2 cellular contexts compared by ENCODE assay signal in genomic region chr2:48941908-48942307, GRCh38.
TF ChIP-seq lines count a peak whose summit lies in the region.

No MANE protein-coding gene starts in this region.

TF ChIP-seq in GM23338, 12 proteins besides CTCF, POLR2A, EP300 and RAD21 (continued from another document):
- no peak for TF ChIP-seq ZNF462 (CRISPR knock-in tag; IDR thresholded peaks at IDR 0.05)
- TF ChIP-seq JUNB (IDR thresholded peaks at IDR 0.05; ENCODE audit: unreplicated experiment), result no peak

TF ChIP-seq in K562, 482 proteins besides CTCF, POLR2A, EP300 and RAD21 (continued from another document):
- TF ChIP-seq MAFF (IDR thresholded peaks at IDR 0.05; ENCODE audit: low read length) (peak; percentile 50), POLR2B (IDR thresholded peaks at IDR 0.05; ENCODE audit: low read depth, partially characterized antibody) (no peak), ZC3H8 (IDR thresholded peaks at IDR 0.05) (no peak), SREBF1 (IDR thresholded peaks at IDR 0.05; ENCODE audit: borderline replicate concordance, low read depth, low read length) (no peak), MAFG (tag; conservative IDR thresholded peaks at IDR 0.05) (peak; percentile 63), PHF21A (IDR thresholded peaks at IDR 0.05; ENCODE audit: borderline replicate concordance, low read depth) (no peak), KLF6 (CRISPR knock-in tag; IDR thresholded peaks at IDR 0.05; ENCODE audit: borderline replicate concordance) (no peak), ZNF384 (IDR thresholded peaks at IDR 0.05; ENCODE audit: low read depth, low read length) (no peak), SIRT6 (IDR thresholded peaks at IDR 0.05; ENCODE audit: low read depth, low read length) (no peak), TCFL5 (CRISPR knock-in tag; conservative IDR thresholded peaks at IDR 0.05) (no peak), SMARCA5 (IDR thresholded peaks at IDR 0.05) (no peak), ILK (tag; IDR thresholded peaks at IDR 0.05; ENCODE audit: borderline replicate concordance, low read depth) (no peak), ZNF583 (CRISPR knock-in tag; IDR thresholded peaks at IDR 0.05) (no peak), YY1 (IDR thresholded peaks at IDR 0.05; ENCODE audit: borderline replicate concordance in 1 of 3, control insufficient read depth in 1 of 3, extremely low read depth in 1 of 3, insufficient read depth in 3 of 3, insufficient read length in 1 of 3, insufficient replicate concordance in 2 of 3, low read depth in 1 of 3, low read length in 2 of 3) (no peak), ZNF316 (IDR thresholded peaks at IDR 0.05) (peak; percentile 66; the same call in 1 of the 2 replicates), THRAP3 (IDR thresholded peaks at IDR 0.05; ENCODE audit: borderline replicate concordance) (no peak), SRSF3 (IDR thresholded peaks at IDR 0.05; ENCODE audit: insufficient read depth, low read length) (no peak), THRA (IDR thresholded peaks at IDR 0.05) (no peak), FIP1L1 (IDR thresholded peaks at IDR 0.05; ENCODE audit: low read depth, low read length, poor library complexity, severe bottlenecking) (no peak), TSHZ1 (CRISPR knock-in tag; IDR thresholded peaks at IDR 0.05) (no peak), FOS (IDR thresholded peaks at IDR 0.05; ENCODE audit: extremely low read depth, insufficient read length) (no peak), MAFK (IDR thresholded peaks at IDR 0.05; ENCODE audit: low read length) (peak; percentile 36; the same call in 1 of the 2 replicates), SMAD3 (CRISPR knock-in tag; conservative IDR thresholded peaks at IDR 0.05) (no peak), TRIM24 (IDR thresholded peaks at IDR 0.05) (no peak), RNF2 (IDR thresholded peaks at IDR 0.05) (no peak), C11orf30 (IDR thresholded peaks at IDR 0.05; ENCODE audit: low read depth) (peak; percentile 59; the same call in 1 of the 2 replicates)
